ENCODE assay signal across 1 cellular context in the genomic region with DNA sequence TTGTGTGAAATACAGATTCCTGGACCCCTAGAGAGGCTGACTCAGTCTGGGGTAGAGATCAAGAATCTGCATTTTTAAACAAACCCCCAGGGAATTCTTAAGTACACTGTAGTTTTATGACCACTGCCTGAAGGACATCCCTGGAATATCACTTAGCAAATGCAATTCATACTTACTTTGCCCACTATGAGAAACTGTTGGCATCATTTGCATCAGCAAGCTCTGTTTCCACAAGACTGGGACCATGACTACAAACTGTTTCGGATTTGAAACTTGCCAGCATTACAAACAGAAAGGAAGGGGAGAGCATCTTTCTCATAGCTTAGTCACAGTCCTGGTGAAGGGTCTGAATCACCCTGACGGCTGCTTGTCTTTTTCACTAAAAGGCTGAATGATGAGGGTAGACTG.
TF ChIP-seq lines count a peak whose summit lies in the region.

No MANE protein-coding gene starts in this region.

TF ChIP-seq in GM23338, 12 proteins besides CTCF, POLR2A, EP300 and RAD21 (continued from another document):
- TF ChIP-seq, protein P1, sequence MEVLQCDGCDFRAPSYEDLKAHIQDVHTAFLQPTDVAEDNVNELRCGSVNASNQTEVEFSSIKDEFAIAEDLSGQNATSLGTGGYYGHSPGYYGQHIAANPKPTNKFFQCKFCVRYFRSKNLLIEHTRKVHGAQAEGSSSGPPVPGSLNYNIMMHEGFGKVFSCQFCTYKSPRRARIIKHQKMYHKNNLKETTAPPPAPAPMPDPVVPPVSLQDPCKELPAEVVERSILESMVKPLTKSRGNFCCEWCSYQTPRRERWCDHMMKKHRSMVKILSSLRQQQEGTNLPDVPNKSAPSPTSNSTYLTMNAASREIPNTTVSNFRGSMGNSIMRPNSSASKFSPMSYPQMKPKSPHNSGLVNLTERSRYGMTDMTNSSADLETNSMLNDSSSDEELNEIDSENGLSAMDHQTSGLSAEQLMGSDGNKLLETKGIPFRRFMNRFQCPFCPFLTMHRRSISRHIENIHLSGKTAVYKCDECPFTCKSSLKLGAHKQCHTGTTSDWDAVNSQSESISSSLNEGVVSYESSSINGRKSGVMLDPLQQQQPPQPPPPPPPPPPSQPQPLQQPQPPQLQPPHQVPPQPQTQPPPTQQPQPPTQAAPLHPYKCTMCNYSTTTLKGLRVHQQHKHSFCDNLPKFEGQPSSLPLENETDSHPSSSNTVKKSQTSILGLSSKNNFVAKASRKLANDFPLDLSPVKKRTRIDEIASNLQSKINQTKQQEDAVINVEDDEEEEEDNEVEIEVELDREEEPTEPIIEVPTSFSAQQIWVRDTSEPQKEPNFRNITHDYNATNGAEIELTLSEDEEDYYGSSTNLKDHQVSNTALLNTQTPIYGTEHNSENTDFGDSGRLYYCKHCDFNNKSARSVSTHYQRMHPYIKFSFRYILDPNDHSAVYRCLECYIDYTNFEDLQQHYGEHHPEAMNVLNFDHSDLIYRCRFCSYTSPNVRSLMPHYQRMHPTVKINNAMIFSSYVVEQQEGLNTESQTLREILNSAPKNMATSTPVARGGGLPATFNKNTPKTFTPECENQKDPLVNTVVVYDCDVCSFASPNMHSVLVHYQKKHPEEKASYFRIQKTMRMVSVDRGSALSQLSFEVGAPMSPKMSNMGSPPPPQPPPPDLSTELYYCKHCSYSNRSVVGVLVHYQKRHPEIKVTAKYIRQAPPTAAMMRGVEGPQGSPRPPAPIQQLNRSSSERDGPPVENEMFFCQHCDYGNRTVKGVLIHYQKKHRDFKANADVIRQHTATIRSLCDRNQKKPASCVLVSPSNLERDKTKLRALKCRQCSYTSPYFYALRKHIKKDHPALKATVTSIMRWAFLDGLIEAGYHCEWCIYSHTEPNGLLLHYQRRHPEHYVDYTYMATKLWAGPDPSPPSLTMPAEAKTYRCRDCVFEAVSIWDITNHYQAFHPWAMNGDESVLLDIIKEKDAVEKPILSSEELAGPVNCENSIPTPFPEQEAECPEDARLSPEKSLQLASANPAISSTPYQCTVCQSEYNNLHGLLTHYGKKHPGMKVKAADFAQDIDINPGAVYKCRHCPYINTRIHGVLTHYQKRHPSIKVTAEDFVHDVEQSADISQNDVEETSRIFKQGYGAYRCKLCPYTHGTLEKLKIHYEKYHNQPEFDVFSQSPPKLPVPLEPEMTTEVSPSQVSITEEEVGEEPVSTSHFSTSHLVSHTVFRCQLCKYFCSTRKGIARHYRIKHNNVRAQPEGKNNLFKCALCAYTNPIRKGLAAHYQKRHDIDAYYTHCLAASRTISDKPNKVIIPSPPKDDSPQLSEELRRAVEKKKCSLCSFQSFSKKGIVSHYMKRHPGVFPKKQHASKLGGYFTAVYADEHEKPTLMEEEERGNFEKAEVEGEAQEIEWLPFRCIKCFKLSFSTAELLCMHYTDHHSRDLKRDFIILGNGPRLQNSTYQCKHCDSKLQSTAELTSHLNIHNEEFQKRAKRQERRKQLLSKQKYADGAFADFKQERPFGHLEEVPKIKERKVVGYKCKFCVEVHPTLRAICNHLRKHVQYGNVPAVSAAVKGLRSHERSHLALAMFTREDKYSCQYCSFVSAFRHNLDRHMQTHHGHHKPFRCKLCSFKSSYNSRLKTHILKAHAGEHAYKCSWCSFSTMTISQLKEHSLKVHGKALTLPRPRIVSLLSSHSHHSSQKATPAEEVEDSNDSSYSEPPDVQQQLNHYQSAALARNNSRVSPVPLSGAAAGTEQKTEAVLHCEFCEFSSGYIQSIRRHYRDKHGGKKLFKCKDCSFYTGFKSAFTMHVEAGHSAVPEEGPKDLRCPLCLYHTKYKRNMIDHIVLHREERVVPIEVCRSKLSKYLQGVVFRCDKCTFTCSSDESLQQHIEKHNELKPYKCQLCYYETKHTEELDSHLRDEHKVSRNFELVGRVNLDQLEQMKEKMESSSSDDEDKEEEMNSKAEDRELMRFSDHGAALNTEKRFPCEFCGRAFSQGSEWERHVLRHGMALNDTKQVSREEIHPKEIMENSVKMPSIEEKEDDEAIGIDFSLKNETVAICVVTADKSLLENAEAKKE (CRISPR knock-in tag; IDR thresholded peaks at IDR 0.05), result no peak
- no peak for TF ChIP-seq STAT1 (IDR thresholded peaks at IDR 0.05; ENCODE audit: unreplicated experiment)
